ENCODE assay signal across 19 cellular contexts in genomic region chr7:51188987-51189386, GRCh38.
"Had no signal": no experiment of that assay in that cellular context is flagged by ENCODE, and none has a peak within 500 bp of the region (broad histone marks: within the 10 kb centered on the region; RNA-seq: fewer than 3 reads in every experiment).

No MANE protein-coding gene starts in this region.

- DNase-seq: activated B cell treated with CpG ODN at 0.5 μM for 24 hours; activated CD4-positive, alpha-beta T cell treated with anti-CD3 and anti-CD28 coated beads, Interleukin-2, amount 50 U/mL, for 1 hour; activated CD8-positive, alpha-beta memory T cell treated with anti-CD3 and anti-CD28 coated beads, Interleukin-2, amount 10 ng/mL, durations not matched to agents 7 days and 5 days; activated CD8-positive, alpha-beta T cell treated with anti-CD3 and anti-CD28 coated beads, Interleukin-2, amount 10 ng/mL, durations not matched to agents 7 days and 5 days; activated T-cell treated with anti-CD3 and anti-CD28 coated beads, Interleukin-2, amount 50 U/mL, for 48 hours; anterior cingulate cortex; left ventricle myocardium superior; mammary epithelial cell; naive B cell; nephron progenitor cell; pancreas; stimulated activated naive CD4-positive, alpha-beta T cell; T-helper 2 cell; testis; transverse colon had no signal

- H3K27ac ChIP-seq: coronary artery, pancreas, spleen, testis, transverse colon had no signal

- H3K4me3 ChIP-seq: coronary artery, pancreas, right atrium auricular region, spleen, testis, transverse colon had no signal

- ATAC-seq: activated CD8-positive, alpha-beta memory T cell treated with anti-CD3 and anti-CD28 coated beads, Interleukin-2, amount 10 ng/mL, durations not matched to agents 7 days and 5 days; activated CD8-positive, alpha-beta T cell treated with anti-CD3 and anti-CD28 coated beads, Interleukin-2, amount 10 ng/mL, durations not matched to agents 7 days and 5 days; activated naive CD4-positive, alpha-beta T cell treated with anti-CD3 and anti-CD28 coated beads, Interleukin-2, amount 50 U/mL, for 72 hours; pancreas had no signal

- H3K9me3 ChIP-seq: pancreas, right atrium auricular region, spleen, testis, transverse colon had no signal

- H3K27me3 ChIP-seq: pancreas, right atrium auricular region, spleen, testis, transverse colon had no signal

- H3K36me3 ChIP-seq: right atrium auricular region, spleen, transverse colon had no signal

- H3K4me1 ChIP-seq: pancreas, spleen, transverse colon had no signal
